1 cellular context compared by ENCODE assay signal in genomic region chr15:99110581-99111320, GRCh38.
A peak's percentile ranks its signal among the peaks of the same experiment; 100 is the strongest.
TF ChIP-seq lines count a peak whose summit lies in the region.

No MANE protein-coding gene starts in this region.

TF ChIP-seq in K562, 482 proteins besides CTCF, POLR2A, EP300 and RAD21:
- no peak for TF ChIP-seq CEBPG (CRISPR knock-in tag; IDR thresholded peaks at IDR 0.05)
- 0 out of 4 replicates have a peak, but pooled peaks have one; percentile 15 to 23 for TF ChIP-seq CEBPG (tag; conservative IDR thresholded peaks at IDR 0.05 in 1 of 2, IDR thresholded peaks at IDR 0.05 in 1 of 2)
- TF ChIP-seq ZNF699 (CRISPR knock-in tag; IDR thresholded peaks at IDR 0.05; ENCODE audit: insufficient replicate concordance): no peak
- no peak for TF ChIP-seq CREM (IDR thresholded peaks at IDR 0.05; ENCODE audit: low read depth)
- TF ChIP-seq CREBBP (IDR thresholded peaks at IDR 0.05; ENCODE audit: low read depth, low read length): no peak
- no peak for TF ChIP-seq CLOCK (CRISPR knock-in tag; IDR thresholded peaks at IDR 0.05; ENCODE audit: borderline replicate concordance)
TF ChIP-seq in K562: peak in this region for 1.
